ENCODE assay signal across 9 cellular contexts in the genomic region with DNA sequence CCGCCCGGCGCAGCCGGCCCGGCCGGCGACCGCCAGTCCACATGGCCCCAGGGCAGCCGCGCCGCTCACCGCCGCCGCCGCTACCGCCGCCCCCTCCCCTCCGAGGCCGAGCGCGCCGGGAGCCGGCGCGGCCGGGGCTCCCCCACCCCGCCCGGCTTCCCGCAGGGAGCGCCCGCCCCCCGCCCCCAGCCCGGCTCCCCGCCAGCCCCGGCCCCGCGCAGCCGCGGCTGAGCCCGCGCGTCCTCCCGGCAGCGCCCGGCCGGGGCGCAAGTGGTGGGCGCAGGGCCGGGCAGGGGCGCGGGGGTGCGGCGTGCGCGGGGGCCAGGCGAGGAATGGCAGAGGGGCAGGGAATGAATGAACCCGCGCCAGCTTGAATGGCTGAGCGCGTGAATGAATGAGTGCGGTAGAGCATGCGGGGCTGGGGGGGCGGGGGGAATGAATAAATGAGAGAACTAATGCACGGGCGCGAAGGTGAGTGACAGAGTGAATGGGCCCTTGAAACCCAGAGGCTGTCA. TPM values are rescaled to one million over a fixed set of nuclear protein-coding genes. Genes with fewer than 3 reads are reported as not detected.
DNase-seq lines count a peak whose midpoint lies in the region; ATAC-seq and TF ChIP-seq lines count a peak whose summit lies in the region.
"Had no signal": no experiment of that assay in that cellular context is flagged by ENCODE, and none has a peak within 500 bp of the region (broad histone marks: within the 10 kb centered on the region; RNA-seq: fewer than 3 reads in every experiment).

A gene with protein sequence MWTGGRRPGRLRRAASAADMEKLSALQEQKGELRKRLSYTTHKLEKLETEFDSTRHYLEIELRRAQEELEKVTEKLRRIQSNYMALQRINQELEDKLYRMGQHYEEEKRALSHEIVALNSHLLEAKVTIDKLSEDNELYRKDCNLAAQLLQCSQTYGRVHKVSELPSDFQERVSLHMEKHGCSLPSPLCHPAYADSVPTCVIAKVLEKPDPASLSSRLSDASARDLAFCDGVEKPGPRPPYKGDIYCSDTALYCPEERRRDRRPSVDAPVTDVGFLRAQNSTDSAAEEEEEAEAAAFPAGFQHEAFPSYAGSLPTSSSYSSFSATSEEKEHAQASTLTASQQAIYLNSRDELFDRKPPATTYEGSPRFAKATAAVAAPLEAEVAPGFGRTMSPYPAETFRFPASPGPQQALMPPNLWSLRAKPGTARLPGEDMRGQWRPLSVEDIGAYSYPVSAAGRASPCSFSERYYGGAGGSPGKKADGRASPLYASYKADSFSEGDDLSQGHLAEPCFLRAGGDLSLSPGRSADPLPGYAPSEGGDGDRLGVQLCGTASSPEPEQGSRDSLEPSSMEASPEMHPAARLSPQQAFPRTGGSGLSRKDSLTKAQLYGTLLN (minus strand): TSS at position 170 of the 515 bp plus-strand sequence. CDS start 127 bp downstream, at position 43.

- H3K9me3 ChIP-seq in neuron (ENCODE audit: low read length): no peaks in the 10 kb centered on the region

- no peaks in the 10 kb centered on the region for H3K36me3 ChIP-seq in neuron (ENCODE audit: insufficient read depth, low read length)

- H3K4me3 Mint-ChIP-seq in CD14-positive monocyte: peak within 1 kb of the TSS; percentile 49 to 85

- peaks cover 63% of the 10 kb centered on the region for H3K27me3 ChIP-seq in neuron (ENCODE audit: insufficient read depth, low read length)

- peaks cover 33 to 60% (median 56%) of the 10 kb centered on the region in 3 donors for H3K27me3 Mint-ChIP-seq in CD14-positive monocyte (ENCODE audit: low read depth in 3 of 3)

- peaks cover 0 to 7% (median 0%) of the 10 kb centered on the region in 7 donors for H3K9me3 Mint-ChIP-seq in CD14-positive monocyte

- DNase-seq in CD14-positive monocyte (ENCODE audit: low spot score): no peak
- no peak for DNase-seq in NCI-H460 (ENCODE audit: extremely low read depth, low read depth)
- DNase-seq in epithelial cell of prostate (ENCODE audit: low read depth, low spot score): no peak
- no peak for DNase-seq in COLO668 (lab: John Stamatoyannopoulos, UW; ENCODE audit: unreplicated experiment)
- DNase-seq in T-helper 9 cell: no peak
- DNase-seq: SW 1271 had no signal

- H3K4me3 ChIP-seq in neuron (ENCODE audit: low read length): peak within 1 kb of the TSS; percentile 34

- peak within 1 kb of the TSS; percentile 36 for H3K27ac ChIP-seq in epithelial cell of prostate

- peak within 1 kb of the TSS; percentile 34 for H2AFZ ChIP-seq in neuron (ENCODE audit: low read depth, low read length)

- no peaks in the 10 kb centered on the region for H3K4me1 ChIP-seq in neuron (ENCODE audit: insufficient read depth, low read length)

- no peak for TF ChIP-seq CTCF in CD14-positive monocyte (IDR thresholded peaks at IDR 0.05)

- ATAC-seq in GM21528 (IDR thresholded peaks at IDR 0.05; ENCODE audit: low FRiP score, unreplicated experiment) (no peak), GM18511 (IDR thresholded peaks at IDR 0.05; ENCODE audit: unreplicated experiment) (no peak)

- H3K27ac Mint-ChIP-seq in CD14-positive monocyte: no peak within 1 kb of the TSS

- no peaks in the 10 kb centered on the region for H3K36me3 Mint-ChIP-seq in CD14-positive monocyte

- intact Hi-C loops in CD14-positive monocyte (cut with micrococcal nuclease): no loop called here

- peaks cover 5% of the 10 kb centered on the region for H3K4me1 Mint-ChIP-seq in CD14-positive monocyte

RNA-seq across cellular contexts. Expression of the gene that starts here (rescaled TPM):
- under 1 TPM in 1 of 2 donors, not detected in 1; 0.25 TPM for polyA plus RNA-seq in CD14-positive monocyte
- total RNA-seq in NCI-H460 (2014; rRNA removed; shearing (Covaris generic)): 37.8 and 40.0 TPM in 2 replicates
- 103 and 275 TPM in 2 replicates for polyA plus RNA-seq in NCI-H460 (2014; cell fraction: nucleus; rRNA removed)
